ENCODE assay signal across 8 cellular contexts in genomic region chr6:33200234-33201146, GRCh38. TPM values are rescaled to one million over a fixed set of nuclear protein-coding genes. Genes with fewer than 3 reads are reported as not detected.
A peak's percentile ranks its signal among the peaks of the same experiment; 100 is the strongest.
DNase-seq lines count a peak whose midpoint lies in the region; TF ChIP-seq lines count a peak whose summit lies in the region.

RXRB (minus strand) TSS chr6:33200665; CDS start chr6:33200476, 189 bp downstream.
SLC39A7 (plus strand) TSS chr6:33200867; CDS start chr6:33201246, 379 bp downstream.

- DNase-seq in ELR (ENCODE audit: low read depth) (peak; percentile 99), NAMALWA (ENCODE audit: low spot score) (peak; percentile 100), SK-MEL-5 (ENCODE audit: low read depth, low spot score) (peak; percentile 99), foreskin fibroblast (peak; percentile 99 to 100), neural crest cell (ENCODE audit: low read depth, low spot score) (peak; percentile 98), stomach (peak; percentile 99)
- peak; percentile 96 to 98 (median 97) for DNase-seq in activated naive CD4-positive, alpha-beta T cell (lab: John Stamatoyannopoulos, UW)

- H3K36me3 Mint-ChIP-seq in neural crest cell (ENCODE audit: low read depth), result peaks cover 27% of the 10 kb centered on the region

- H3K27ac ChIP-seq in HEK293 (ENCODE audit: extremely low read depth, low read depth, low read length) (peak within 1 kb of the TSS; percentile 98), stomach (peak within 1 kb of the TSS; percentile 94 to 98 (median 97))

- peaks cover 89% of the 10 kb centered on the region for H3K4me1 Mint-ChIP-seq in neural crest cell

- TF ChIP-seq POLR2A in stomach (IDR thresholded peaks at IDR 0.05), result peak in 1 of 4 donors; percentile 8

- H3K9me3 ChIP-seq in HEK293 (ENCODE audit: control insufficient read depth, insufficient read depth, low read depth, low read length) (no peaks in the 10 kb centered on the region), stomach (no peaks in the 10 kb centered on the region)

- H3K4me3 Mint-ChIP-seq in neural crest cell, result peak within 1 kb of the TSS; percentile 99

- peak within 1 kb of the TSS; percentile 98 for H3K27ac Mint-ChIP-seq in neural crest cell (ENCODE audit: unreplicated experiment)

- WGBS in stomach, 5 donors, result 0 to 1% (median 0%) methylated on average over 55 to 68 of the region's 68 CpGs

- no peaks in the 10 kb centered on the region for H3K27me3 Mint-ChIP-seq in neural crest cell (ENCODE audit: low read depth)

- peak within 1 kb of the TSS; percentile 75 for H3K4me3 ChIP-seq in HEK293 (ENCODE audit: low read depth, low read length)
- H3K4me3 ChIP-seq in foreskin fibroblast (ENCODE audit: low read depth in 1 of 2, low read length in 2 of 2), result peak within 1 kb of the TSS; percentile 79 to 95
- H3K4me3 ChIP-seq in stomach, result peak within 1 kb of the TSS; percentile 77 to 94 (median 86)

- H3K36me3 ChIP-seq in HEK293 (ENCODE audit: control insufficient read depth in 2 of 2, insufficient read depth in 1 of 2, low read length in 2 of 2), result peaks cover 15 to 48% of the 10 kb centered on the region in 2 experiments; a peak in 2 of 3 replicates
- peaks cover 35 to 50% (median 45%) of the 10 kb centered on the region in 4 donors for H3K36me3 ChIP-seq in stomach

- TF ChIP-seq CTCF in HEK293 (tag by site-specific recombination; IDR thresholded peaks at IDR 0.05), result no peak
- TF ChIP-seq CTCF in foreskin fibroblast (IDR thresholded peaks at IDR 0.05; ENCODE audit: low read depth, low read length), result no peak
- TF ChIP-seq CTCF in neural crest cell (conservative IDR thresholded peaks at IDR 0.05), result no peak
- no peak for TF ChIP-seq CTCF in stomach (IDR thresholded peaks at IDR 0.05)

- H3K4me1 ChIP-seq in HEK293 (ENCODE audit: control insufficient read depth, insufficient read depth, low read length), result peaks cover 23% of the 10 kb centered on the region
- H3K4me1 ChIP-seq in stomach, result peaks cover 57 to 75% (median 72%) of the 10 kb centered on the region in 4 donors

- no peak for TF ChIP-seq EP300 in stomach (IDR thresholded peaks at IDR 0.05)

- POLR2A ChIA-PET in HEK293 (lab: Yijun Ruan, JAX), result interaction anchor here (0.7 to 2.1 kb wide), 13 partner anchors 8 to 307 kb away, joined by 3 to 14 read pairs (median 6); partner anchors contain the start of genes RING1, RPS18 and VPS52

- no peaks in the 10 kb centered on the region for H3K27me3 ChIP-seq in stomach

- in situ Hi-C loops in SK-MEL-5 (cut with HindIII; ENCODE audit: low pct_unique_long_range_greater_than_20kb, low sequenced_read_pairs), result no loop called here

- H3K9me3 Mint-ChIP-seq in neural crest cell, result no peaks in the 10 kb centered on the region

- CTCF ChIA-PET in HEK293 (lab: Yijun Ruan, JAX), result interaction anchor here (0.5 to 1.5 kb wide), 3 partner anchors 29 to 88 kb away, joined by 3 to 6 read pairs (median 5); partner anchors contain the start of gene WDR46

- intact Hi-C loops in stomach (cut with DNase I; ENCODE audit: low total_unique reads), result no loop called here

TF ChIP-seq in HEK293, 187 proteins besides CTCF, POLR2A, EP300 and RAD21 (continues in another document):
- peak; percentile 57 for TF ChIP-seq ZNF518A (tag by site-specific recombination; conservative IDR thresholded peaks at IDR 0.05; ENCODE audit: low read depth)
- TF ChIP-seq GLIS2 (tag by site-specific recombination; IDR thresholded peaks at IDR 0.05), result peak; percentile 68
- peak; percentile 88 for TF ChIP-seq ZBTB6 (tag by site-specific recombination; IDR thresholded peaks at IDR 0.05)
- TF ChIP-seq ZBTB17 (tag by site-specific recombination; IDR thresholded peaks at IDR 0.05), result peak; percentile 96
- TF ChIP-seq ZNF449 (tag by site-specific recombination; IDR thresholded peaks at IDR 0.05), result 0 out of 2 replicates have a peak, but pooled peaks have one; percentile 15
- no peak for TF ChIP-seq ZNF549 (tag by site-specific recombination; IDR thresholded peaks at IDR 0.05)
- peak; percentile 66; the same call in 1 of the 2 replicates for TF ChIP-seq ZNF660 (tag by site-specific recombination; IDR thresholded peaks at IDR 0.05)
- no peak for TF ChIP-seq ZNF157 (tag by site-specific recombination; IDR thresholded peaks at IDR 0.05)
- TF ChIP-seq IKZF3 (tag by site-specific recombination; IDR thresholded peaks at IDR 0.05), result peak; percentile 88
- TF ChIP-seq ZNF214 (tag by site-specific recombination; IDR thresholded peaks at IDR 0.05; ENCODE audit: borderline replicate concordance), result no peak
- 0 out of 2 replicates have a peak, but pooled peaks have one; percentile 30 for TF ChIP-seq ZNF18 (tag by site-specific recombination; IDR thresholded peaks at IDR 0.05)

RNA-seq across cellular contexts. Expression of gene RXRB, which starts in this region (rescaled TPM):
- total RNA-seq in SK-MEL-5 (2014; rRNA removed; shearing (Covaris generic)), result 16.5 and 17.0 TPM in 2 replicates
- polyA plus RNA-seq in SK-MEL-5 (2015; cell fraction: cytosol; rRNA removed), result 21.7 and 30.1 TPM in 2 replicates
- 174 and 206 TPM in 2 replicates for polyA plus RNA-seq in SK-MEL-5 (2015; cell fraction: nucleus; rRNA removed)
- total RNA-seq in neural crest cell (31.8 and 33.1 TPM in 2 replicates), stomach (10 to 100 TPM in 3 of 5 donors, 1 to 10 TPM in 2; 2.9 to 50.4 (median 10.7) TPM)
- polyA plus RNA-seq in stomach, result 10 to 100 TPM; 15.9 to 32.7 (median 17.3) TPM

RNA-seq across cellular contexts. Expression of gene SLC39A7, which starts in this region (rescaled TPM):
- 92.5 and 94.5 TPM in 2 replicates for total RNA-seq in SK-MEL-5 (2014; rRNA removed; shearing (Covaris generic))
- polyA plus RNA-seq in SK-MEL-5 (2015; cell fraction: cytosol; rRNA removed), result 178 and 204 TPM in 2 replicates
- polyA plus RNA-seq in SK-MEL-5 (2015; cell fraction: nucleus; rRNA removed), result 107 and 118 TPM in 2 replicates
- 95.7 and 103 TPM in 2 replicates for total RNA-seq in neural crest cell
- 100 to 1,000 TPM in 1 of 5 donors, 10 to 100 TPM in 3, 1 to 10 TPM in 1; 9.3 to 119 (median 75.8) TPM for total RNA-seq in stomach
- 10 to 100 TPM; 33.6 to 59.8 (median 54.5) TPM for polyA plus RNA-seq in stomach

Comparison
In these comparisons a context has a peak if more than half of its experiments do, and no peak if none do; other contexts are left out.
1. Peak in every context shown above with its lines: DNase-seq, H3K4me3 ChIP-seq and H3K27ac ChIP-seq.